9 cellular contexts compared by ENCODE assay signal in the genomic region with DNA sequence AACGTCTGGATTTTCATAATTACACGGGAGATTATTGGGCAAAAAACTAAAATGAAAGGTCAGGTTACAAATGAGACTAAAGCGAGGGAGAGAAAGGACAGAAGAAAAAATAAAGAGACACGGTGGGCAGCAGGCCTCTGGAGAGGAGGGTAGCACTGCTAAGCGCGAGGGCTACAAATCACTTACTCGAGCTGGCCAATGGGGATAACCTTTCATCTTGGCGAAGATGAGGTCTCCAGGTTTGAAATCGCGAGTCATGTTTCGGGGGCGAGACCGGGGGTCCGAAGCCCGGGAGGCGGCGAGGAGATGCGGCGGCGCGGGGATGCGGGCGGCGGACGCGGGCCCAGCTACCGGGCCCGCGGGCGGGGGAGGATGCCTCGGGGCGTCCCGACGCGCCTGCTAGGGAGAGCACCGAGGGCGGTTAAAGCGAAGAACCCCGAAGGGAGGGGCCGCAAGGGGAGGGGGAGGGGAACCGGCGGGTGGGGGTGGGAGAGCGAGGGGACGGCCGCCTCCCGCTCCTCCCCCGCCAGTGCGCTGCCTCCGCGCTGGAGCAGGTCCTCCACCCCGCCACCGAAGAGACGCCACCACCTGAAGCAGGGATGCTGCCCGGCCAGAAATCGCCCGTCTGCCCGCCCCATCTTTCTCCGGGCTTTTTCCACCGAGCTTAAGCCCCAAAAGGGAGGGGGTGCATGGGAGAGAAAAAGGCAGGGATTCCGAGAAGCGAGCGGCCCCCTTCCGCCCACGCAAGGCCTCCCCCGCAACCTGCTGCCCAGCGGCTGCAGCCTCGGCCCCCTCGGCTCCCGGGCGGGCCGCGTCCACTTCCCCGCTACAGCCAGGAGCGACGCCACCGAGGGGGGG. TPM values are rescaled to one million over a fixed set of nuclear protein-coding genes. Genes with fewer than 3 reads are reported as not detected.
DNase-seq lines count a peak whose midpoint lies in the region; ATAC-seq, FAIRE-seq and TF ChIP-seq lines count a peak whose summit lies in the region.
"Had no signal": no experiment of that assay in that cellular context is flagged by ENCODE, and none has a peak within 500 bp of the region (broad histone marks: within the 10 kb centered on the region; RNA-seq: fewer than 3 reads in every experiment).

No MANE protein-coding gene starts in this region.

- no peak overlapping the region for H2BK120ac ChIP-seq in IMR-90 (ENCODE audit: low read depth, low read length)

- peak overlapping the region; percentile 99 for H2AFZ ChIP-seq in IMR-90 (replicated peaks; ENCODE audit: low read length, poor library complexity)

- no peaks in the 10 kb centered on the region for H3K9me1 ChIP-seq in IMR-90 (ENCODE audit: insufficient read depth, low read length)

- H3K36me3 ChIP-seq in IMR-90 (ENCODE audit: control insufficient read depth, insufficient read depth, low read length) (0 out of 2 replicates have a peak, but pooled peaks cover 2% of the 10 kb centered on the region), WERI-Rb-1 (peaks cover 53% of the 10 kb centered on the region), bronchial epithelial cell (ENCODE audit: control insufficient read depth, insufficient read depth, low read length) (no peaks in the 10 kb centered on the region)

- TF ChIP-seq RAD21 in IMR-90 (IDR thresholded peaks at IDR 0.05; ENCODE audit: low read length) = no peak

- TF ChIP-seq POLR2A in IMR-90 (IDR thresholded peaks at IDR 0.05; ENCODE audit: low read depth, low read length) = no peak

- peaks cover 18 to 23% of the 10 kb centered on the region in 2 experiments for H3K79me1 ChIP-seq in IMR-90 (ENCODE audit: low read depth in 1 of 2, low read length in 2 of 2)

- peak overlapping the region; percentile 89 for H3K9ac ChIP-seq in IMR-90 (ENCODE audit: low read depth, low read length)

- H3K27ac ChIP-seq in IMR-90 (ENCODE audit: insufficient read depth, low read length) (peak overlapping the region; percentile 90), WERI-Rb-1 (peak overlapping the region; percentile 100), layer of hippocampus (ENCODE audit: low read depth, low read length) (peak overlapping the region; percentile 99)

- H4K20me1 ChIP-seq in IMR-90 (ENCODE audit: insufficient read depth, low read length) = peaks cover 3% of the 10 kb centered on the region; the same call in 1 of the 2 replicates

- WGBS in IMR-90 (ENCODE audit: extremely low coverage in 2 of 2, insufficient read length in 1 of 2), 2 experiments = 1% methylated on average over 10 of the region's 76 CpGs; no CpG with 5 or more reads in 1 of the 2 experiments

- no peak overlapping the region for H3K56ac ChIP-seq in IMR-90 (ENCODE audit: extremely low read depth, insufficient read depth, low read length)

- no peak overlapping the region for H4K91ac ChIP-seq in IMR-90 (ENCODE audit: insufficient read depth, low read depth, low read length)

- no peak overlapping the region for H2AK5ac ChIP-seq in IMR-90 (ENCODE audit: low read depth, low read length)

- dilution Hi-C loops in IMR-90 (cut with HindIII; ENCODE audit: low sequenced_read_pairs, unreplicated experiment) = no loop called here

- peak overlapping the region; percentile 97 for H3K4me2 ChIP-seq in IMR-90 (ENCODE audit: low read depth, low read length)

- H3K9me3 ChIP-seq in IMR-90 (ENCODE audit: control insufficient read depth, insufficient read depth, low read length) = no peaks in the 10 kb centered on the region
- H3K9me3 ChIP-seq in WERI-Rb-1 (ENCODE audit: severe bottlenecking) = no peaks in the 10 kb centered on the region

- peak overlapping the region; percentile 95 for H3K4me3 ChIP-seq in IMR-90 (ENCODE audit: insufficient read depth, low read depth, low read length)
- H3K4me3 ChIP-seq in WERI-Rb-1 (ENCODE audit: low read depth, low read length) = peak overlapping the region; percentile 95
- H3K4me3 ChIP-seq in bronchial epithelial cell (ENCODE audit: low read depth, low read length) = peak overlapping the region; percentile 92

- peak overlapping the region in 1 of 2 experiments; percentile 4; a peak in 2 of 4 replicates for H4K8ac ChIP-seq in IMR-90 (ENCODE audit: low read depth in 2 of 2, low read length in 2 of 2)

- H2AK9ac ChIP-seq in IMR-90 (replicated peaks; ENCODE audit: low read depth, low read length, poor library complexity) = peak overlapping the region; percentile 99

- DNase-seq in DMS79 (lab: John Stamatoyannopoulos, UW) = peak; percentile 29
- no peak for DNase-seq in IMR-90
- DNase-seq in WERI-Rb-1 = peak; percentile 76
- DNase-seq in bronchial epithelial cell (ENCODE audit: low read depth) = no peak
- peak; percentile 58 for DNase-seq in stimulated activated CD4-positive, alpha-beta T cell treated with anti-CD3 and anti-CD28 coated beads, Interleukin-1b, Interleukin-23, amount 100 ng/mL, for 48 hours
- no peak for DNase-seq in dedifferentiated amniotic fluid mesenchymal stem cell (ENCODE audit: extremely low spot score)

- H2BK5ac ChIP-seq in IMR-90 (ENCODE audit: low read depth, low read length, poor library complexity, severe bottlenecking) = peak overlapping the region; percentile 92

- H3K23ac ChIP-seq in IMR-90 (ENCODE audit: low read depth, low read length) = peak overlapping the region; percentile 31; the same call in 1 of the 2 replicates

- H3K18ac ChIP-seq in IMR-90 (ENCODE audit: low read depth, low read length) = peak overlapping the region; percentile 37

- H3K4me1 ChIP-seq in IMR-90 (ENCODE audit: control insufficient read depth, insufficient read depth, low read length) = peaks cover 2% of the 10 kb centered on the region; the same call in 1 of the 2 replicates

- intact Hi-C loops in IMR-90 (cut with micrococcal nuclease) = loop anchor here (5.0 kb wide), 1 partner anchor 97 kb away; no protein-coding TSS in a partner anchor

- H3K27me3 ChIP-seq in IMR-90 (ENCODE audit: control insufficient read depth, insufficient read depth, low read length) (no peaks in the 10 kb centered on the region), WERI-Rb-1 (ENCODE audit: insufficient read depth, low read depth, severe bottlenecking) (no peaks in the 10 kb centered on the region), bronchial epithelial cell (ENCODE audit: control insufficient read depth, insufficient read depth, low read length) (no peaks in the 10 kb centered on the region), layer of hippocampus (ENCODE audit: control insufficient read depth, insufficient read depth, low read length) (no peaks in the 10 kb centered on the region)

- H3K14ac ChIP-seq in IMR-90 (replicated peaks; ENCODE audit: low read depth, low read length) = no peak overlapping the region; the same call in 1 of the 2 replicates

- peak; percentile 40 for ATAC-seq in GM21526 (IDR thresholded peaks at IDR 0.05; ENCODE audit: low FRiP score, unreplicated experiment)
- peak; percentile 75 for ATAC-seq in IMR-90 (ENCODE audit: low read depth)

- no peak for FAIRE-seq in bronchial epithelial cell (lab: Jason Lieb, UNC)
- FAIRE-seq: endometrium had no signal

- in situ Hi-C loops in IMR-90 (cut with MboI; ENCODE audit: low sequenced_read_pairs) = no loop called here

- 0 out of 2 replicates have a peak overlapping the region, but pooled peaks have one; percentile 34 for H3K4ac ChIP-seq in IMR-90 (ENCODE audit: low read depth, low read length)

- CTCF ChIA-PET in IMR-90 (lab: Yijun Ruan, JAX) = interaction anchor here (1.4 kb wide), 1 partner anchor 20 kb away, joined by 3 read pairs; no protein-coding TSS in a partner anchor

- no peak for TF ChIP-seq CTCF in IMR-90 (conservative IDR thresholded peaks at IDR 0.05; ENCODE audit: low read depth, low read length)
- TF ChIP-seq CTCF in WERI-Rb-1 (IDR thresholded peaks at IDR 0.05; ENCODE audit: low read depth, low read length) = no peak
- no peak for TF ChIP-seq CTCF in bronchial epithelial cell (IDR thresholded peaks at IDR 0.05; ENCODE audit: insufficient read depth, low read length, severe bottlenecking)

- POLR2A ChIA-PET in IMR-90 (lab: Charles Lee; ENCODE audit: unreplicated experiment) = interaction anchor here (0.5 kb wide), 1 partner anchor 40 kb away, joined by 6 read pairs; no protein-coding TSS in a partner anchor

- BruUV-seq in IMR-90 (replicated peaks; lab: Mats Ljungman, UMichigan) = no TSS peak

- H2BK15ac ChIP-seq in IMR-90 (ENCODE audit: low read depth, low read length) = no peak overlapping the region

- H2BK20ac ChIP-seq in IMR-90 (ENCODE audit: low read depth, low read length) = no peak overlapping the region

- H4K5ac ChIP-seq in IMR-90 (ENCODE audit: low read depth, low read length) = 0 out of 2 replicates have a peak overlapping the region, but pooled peaks have one; percentile 38

TF ChIP-seq in IMR-90, 13 proteins besides CTCF, POLR2A, EP300 and RAD21 (continues in another document):
- TF ChIP-seq NFE2L2 (IDR thresholded peaks at IDR 0.05; ENCODE audit: low read depth, low read length) (no peak), MAZ (IDR thresholded peaks at IDR 0.05; ENCODE audit: borderline replicate concordance, low read depth, low read length) (no peak; the same call in 1 of the 2 replicates), FOS (IDR thresholded peaks at IDR 0.05; ENCODE audit: low read depth, low read length) (no peak), BHLHE40 (IDR thresholded peaks at IDR 0.05; ENCODE audit: low read depth, low read length) (no peak), CHD1 (IDR thresholded peaks at IDR 0.05; ENCODE audit: low read depth, low read length) (no peak), MXI1 (IDR thresholded peaks at IDR 0.05; ENCODE audit: borderline replicate concordance, low read depth, low read length) (no peak)
- TF ChIP-seq, protein P1, sequence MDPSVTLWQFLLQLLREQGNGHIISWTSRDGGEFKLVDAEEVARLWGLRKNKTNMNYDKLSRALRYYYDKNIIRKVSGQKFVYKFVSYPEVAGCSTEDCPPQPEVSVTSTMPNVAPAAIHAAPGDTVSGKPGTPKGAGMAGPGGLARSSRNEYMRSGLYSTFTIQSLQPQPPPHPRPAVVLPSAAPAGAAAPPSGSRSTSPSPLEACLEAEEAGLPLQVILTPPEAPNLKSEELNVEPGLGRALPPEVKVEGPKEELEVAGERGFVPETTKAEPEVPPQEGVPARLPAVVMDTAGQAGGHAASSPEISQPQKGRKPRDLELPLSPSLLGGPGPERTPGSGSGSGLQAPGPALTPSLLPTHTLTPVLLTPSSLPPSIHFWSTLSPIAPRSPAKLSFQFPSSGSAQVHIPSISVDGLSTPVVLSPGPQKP (IDR thresholded peaks at IDR 0.05; ENCODE audit: borderline replicate concordance, low read depth, low read length) = no peak

RNA-seq across cellular contexts. Expression of gene PSIP1, which starts 0.6 kb away (rescaled TPM):
- total RNA-seq in IMR-90 (2012; rRNA removed) (27.2 and 30.0 TPM in 2 replicates), bronchial epithelial cell (10.5 and 23.0 TPM in 2 replicates)
- polyA plus RNA-seq in IMR-90 (2012; rRNA removed) = 14.7 and 21.8 TPM in 2 replicates
- polyA plus RNA-seq in IMR-90 (2012; cell fraction: cytosol; rRNA removed) = 2.0 and 12.5 TPM in 2 replicates
- polyA plus RNA-seq in IMR-90 (2012; cell fraction: nucleus; rRNA removed; ENCODE audit: low replicate concordance) = 9.5 and 13.0 TPM in 2 replicates

RNA-seq across cellular contexts. Expression of gene CCDC171, which starts 42.7 kb away (rescaled TPM):
- total RNA-seq in IMR-90 (2012; rRNA removed) (2.2 and 2.5 TPM in 2 replicates), bronchial epithelial cell (1.6 and 2.8 TPM in 2 replicates)
- polyA plus RNA-seq in IMR-90 (2012; rRNA removed) = 0.33 and 0.63 TPM in 2 replicates
- polyA plus RNA-seq in IMR-90 (2012; cell fraction: cytosol; rRNA removed) = 0.05 and 0.07 TPM in 2 replicates
- polyA plus RNA-seq in IMR-90 (2012; cell fraction: nucleus; rRNA removed; ENCODE audit: low replicate concordance) = 0.41 and 3.6 TPM in 2 replicates

Comparison
In these comparisons a context has a peak if more than half of its experiments do, and no peak if none do; other contexts are left out.
1. DNase-seq: peak in DMS79 (single experiment), WERI-Rb-1 (single experiment) and stimulated activated CD4-positive, alpha-beta T cell treated with anti-CD3 and anti-CD28 coated beads, Interleukin-1b, Interleukin-23, amount 100 ng/mL, for 48 hours (single experiment); none in IMR-90 (single experiment), bronchial epithelial cell (single experiment) and dedifferentiated amniotic fluid mesenchymal stem cell (single experiment).
2. Peak in every context shown above with its lines, with median percentiles within 50 percentile points of each other: H3K27ac ChIP-seq and H3K4me3 ChIP-seq.